In the genomic region with DNA sequence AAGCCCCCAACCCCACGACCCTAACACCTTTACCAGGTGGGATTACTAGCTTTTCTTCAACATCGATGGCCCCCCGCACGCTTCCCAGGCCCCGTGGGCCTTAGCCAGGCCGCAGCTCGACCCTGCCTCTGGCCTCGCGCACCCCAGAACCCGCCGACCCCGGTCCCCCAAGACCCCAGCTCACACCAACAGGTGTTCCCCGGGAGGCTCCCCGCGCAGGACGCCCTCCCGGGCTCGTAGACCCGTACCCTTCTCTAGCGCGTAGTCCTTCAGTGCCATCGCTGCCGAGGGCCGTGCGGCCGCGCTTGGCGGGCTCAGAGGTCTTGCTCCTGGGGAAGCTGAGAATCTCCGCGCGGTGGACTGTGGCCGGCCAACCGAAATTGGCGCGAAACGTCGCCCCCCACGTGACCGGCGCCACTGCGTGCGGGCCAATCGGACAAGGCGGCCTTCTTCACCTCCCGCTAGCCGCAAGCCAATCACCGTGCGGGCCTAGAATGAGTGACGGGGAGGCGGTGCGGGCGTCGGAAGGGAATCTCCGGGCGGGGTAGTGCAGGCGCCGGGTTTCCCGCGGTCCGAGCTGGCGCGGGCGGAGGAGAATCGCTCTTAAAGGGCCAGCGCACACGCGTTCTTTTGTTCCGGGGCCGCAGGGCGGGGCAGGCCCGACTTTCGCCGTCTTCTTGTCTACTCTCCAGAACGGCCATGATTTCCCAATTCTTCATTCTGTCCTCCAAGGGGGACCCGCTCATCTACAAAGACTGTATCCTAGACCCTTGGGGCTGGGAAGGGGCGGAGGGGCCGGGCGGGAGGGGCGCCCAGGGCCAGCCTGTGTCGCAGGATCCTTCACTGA, we compare ENCODE assay signal across 8 cellular contexts. TPM values are rescaled to one million over a fixed set of nuclear protein-coding genes. Genes with fewer than 3 reads are reported as not detected.
A peak's percentile ranks its signal among the peaks of the same experiment; 100 is the strongest.
DNase-seq lines count a peak whose midpoint lies in the region; ATAC-seq and TF ChIP-seq lines count a peak whose summit lies in the region.

Gene AP4M1, plus strand, starts transcription at position 628 of the 847 bp plus-strand sequence. Its CDS starts 72 bp downstream, at position 700.
Gene MCM7, minus strand, starts transcription at position 382 of the 847 bp plus-strand sequence. Its CDS starts 103 bp downstream, at position 279.

- H3K4me1 ChIP-seq in parathyroid adenoma (peaks cover 5% of the 10 kb centered on the region), tibial nerve (peaks cover 0 to 35% (median 19%) of the 10 kb centered on the region in 4 donors)

- H3K9me3 ChIP-seq in parathyroid adenoma (ENCODE audit: control insufficient read depth, low read length) = no peaks in the 10 kb centered on the region
- no peaks in the 10 kb centered on the region for H3K9me3 ChIP-seq in tibial nerve

- H3K79me2 ChIP-seq in parathyroid adenoma = peaks cover 2% of the 10 kb centered on the region

- peak within 1 kb of the TSS; percentile 78 for H2AFZ ChIP-seq in parathyroid adenoma

- WGBS in tibial nerve, 2 donors = 0 to 1% methylated on average over 49 to 55 of the region's 80 CpGs

- no peaks in the 10 kb centered on the region for H3K27me3 ChIP-seq in parathyroid adenoma (ENCODE audit: control insufficient read depth, insufficient read depth, low read length)
- H3K27me3 ChIP-seq in tibial nerve = no peaks in the 10 kb centered on the region

- H3K27ac ChIP-seq in parathyroid adenoma = peak within 1 kb of the TSS; percentile 88
- peak within 1 kb of the TSS; percentile 76 to 98 (median 92) for H3K27ac ChIP-seq in tibial nerve

- no peaks in the 10 kb centered on the region for H3K36me3 ChIP-seq in parathyroid adenoma (ENCODE audit: control insufficient read depth, insufficient read depth, low read length)
- peaks cover 0 to 67% (median 34%) of the 10 kb centered on the region in 3 donors for H3K36me3 ChIP-seq in tibial nerve

- peak; percentile 49 to 81 for TF ChIP-seq EP300 in tibial nerve (IDR thresholded peaks at IDR 0.05)

- ATAC-seq in HG02759 (IDR thresholded peaks at IDR 0.05; ENCODE audit: unreplicated experiment) (peak; percentile 85), Right ventricle myocardium inferior (peak; percentile 97)

- TF ChIP-seq POLR2A in tibial nerve (IDR thresholded peaks at IDR 0.05) = peak in 1 of 2 donors; percentile 43

- no peak within 1 kb of the TSS for H3K9ac ChIP-seq in parathyroid adenoma

- intact Hi-C loops in Right ventricle myocardium inferior (cut with DNase I) = loop anchor here (1.0 kb wide), 1 partner anchor 52 kb away; the partner anchor contains the start of gene ZSCAN21

- DNase-seq in GM12864 (ENCODE audit: low read depth) (peak; percentile 95), NCI-H1417 (lab: John Stamatoyannopoulos, UW) (peak; percentile 99 to 100 (median 100)), SW 1271 (lab: John Stamatoyannopoulos, UW) (peak; percentile 96 to 98), Right ventricle myocardium inferior (ENCODE audit: missing footprints) (peak; percentile 100), tibial nerve (ENCODE audit: low spot score in 2 of 2) (peak; percentile 96 to 97)
- DNase-seq in activated naive CD8-positive, alpha-beta T cell treated with anti-CD3 and anti-CD28 coated beads, Interleukin-2, amount 50 U/mL, for 16 hours (ENCODE audit: low read depth, low spot score) = peak; percentile 91

- peak within 1 kb of the TSS; percentile 93 for H3K4me3 ChIP-seq in GM12864 (ENCODE audit: low read depth, low read length)
- peak within 1 kb of the TSS; percentile 86 for H3K4me3 ChIP-seq in parathyroid adenoma (ENCODE audit: low read depth, low read length)
- H3K4me3 ChIP-seq in tibial nerve = peak within 1 kb of the TSS; percentile 62 to 99 (median 74)

- H3K4me2 ChIP-seq in parathyroid adenoma (ENCODE audit: low read length) = peak within 1 kb of the TSS; percentile 96

- TF ChIP-seq CTCF in GM12864 (IDR thresholded peaks at IDR 0.05; ENCODE audit: low read depth, low read length, missing control alignments) = no peak
- TF ChIP-seq CTCF in parathyroid adenoma (IDR thresholded peaks at IDR 0.05) = no peak
- peak in 2 of 5 experiments; percentile 11 to 26 for TF ChIP-seq CTCF in tibial nerve (IDR thresholded peaks at IDR 0.05)

RNA-seq across cellular contexts. Expression of gene AP4M1, which starts in this region (rescaled TPM):
- 10.1 TPM for total RNA-seq in Right ventricle myocardium inferior
- total RNA-seq in tibial nerve = 10 to 100 TPM; 23.0 to 34.1 (median 25.9) TPM

RNA-seq across cellular contexts. Expression of gene MCM7, which starts in this region (rescaled TPM):
- total RNA-seq in Right ventricle myocardium inferior (25.4 TPM), tibial nerve (10 to 100 TPM; 28.9 to 41.0 (median 35.8) TPM)

Comparison
In these comparisons a context has a peak if more than half of its experiments do, and no peak if none do; other contexts are left out.
1. Peak in every context shown above with its lines: DNase-seq, ATAC-seq, H3K4me3 ChIP-seq and H3K27ac ChIP-seq.